ENCODE assay signal across 1 cellular context in the genomic region with DNA sequence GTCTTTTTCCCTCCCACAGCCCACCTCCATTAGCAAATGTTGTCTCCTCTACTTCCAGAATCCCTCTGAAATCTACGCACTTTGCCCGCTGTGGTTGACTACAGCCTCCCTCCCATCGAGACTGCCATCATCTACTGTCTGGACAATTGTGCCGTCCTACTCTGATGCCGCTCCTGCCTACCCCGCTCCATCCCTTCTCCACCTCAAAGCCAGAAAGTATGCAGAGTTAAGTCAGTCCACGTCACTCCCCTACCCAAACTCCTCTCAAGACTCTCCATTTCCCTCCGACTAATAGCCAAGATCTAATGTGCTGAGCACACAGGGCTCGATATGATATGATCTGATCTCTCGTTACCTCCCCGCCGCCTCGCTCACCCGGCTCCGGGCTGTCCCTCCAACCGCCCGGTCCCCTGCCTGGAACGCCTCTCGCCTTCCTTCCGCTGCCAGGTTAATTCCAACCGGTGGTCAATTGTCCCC.
TF ChIP-seq lines count a peak whose summit lies in the region.

No MANE protein-coding gene starts in this region.

TF ChIP-seq in GM23338, 12 proteins besides CTCF, POLR2A, EP300 and RAD21 (continued from another document):
- TF ChIP-seq, protein P1, sequence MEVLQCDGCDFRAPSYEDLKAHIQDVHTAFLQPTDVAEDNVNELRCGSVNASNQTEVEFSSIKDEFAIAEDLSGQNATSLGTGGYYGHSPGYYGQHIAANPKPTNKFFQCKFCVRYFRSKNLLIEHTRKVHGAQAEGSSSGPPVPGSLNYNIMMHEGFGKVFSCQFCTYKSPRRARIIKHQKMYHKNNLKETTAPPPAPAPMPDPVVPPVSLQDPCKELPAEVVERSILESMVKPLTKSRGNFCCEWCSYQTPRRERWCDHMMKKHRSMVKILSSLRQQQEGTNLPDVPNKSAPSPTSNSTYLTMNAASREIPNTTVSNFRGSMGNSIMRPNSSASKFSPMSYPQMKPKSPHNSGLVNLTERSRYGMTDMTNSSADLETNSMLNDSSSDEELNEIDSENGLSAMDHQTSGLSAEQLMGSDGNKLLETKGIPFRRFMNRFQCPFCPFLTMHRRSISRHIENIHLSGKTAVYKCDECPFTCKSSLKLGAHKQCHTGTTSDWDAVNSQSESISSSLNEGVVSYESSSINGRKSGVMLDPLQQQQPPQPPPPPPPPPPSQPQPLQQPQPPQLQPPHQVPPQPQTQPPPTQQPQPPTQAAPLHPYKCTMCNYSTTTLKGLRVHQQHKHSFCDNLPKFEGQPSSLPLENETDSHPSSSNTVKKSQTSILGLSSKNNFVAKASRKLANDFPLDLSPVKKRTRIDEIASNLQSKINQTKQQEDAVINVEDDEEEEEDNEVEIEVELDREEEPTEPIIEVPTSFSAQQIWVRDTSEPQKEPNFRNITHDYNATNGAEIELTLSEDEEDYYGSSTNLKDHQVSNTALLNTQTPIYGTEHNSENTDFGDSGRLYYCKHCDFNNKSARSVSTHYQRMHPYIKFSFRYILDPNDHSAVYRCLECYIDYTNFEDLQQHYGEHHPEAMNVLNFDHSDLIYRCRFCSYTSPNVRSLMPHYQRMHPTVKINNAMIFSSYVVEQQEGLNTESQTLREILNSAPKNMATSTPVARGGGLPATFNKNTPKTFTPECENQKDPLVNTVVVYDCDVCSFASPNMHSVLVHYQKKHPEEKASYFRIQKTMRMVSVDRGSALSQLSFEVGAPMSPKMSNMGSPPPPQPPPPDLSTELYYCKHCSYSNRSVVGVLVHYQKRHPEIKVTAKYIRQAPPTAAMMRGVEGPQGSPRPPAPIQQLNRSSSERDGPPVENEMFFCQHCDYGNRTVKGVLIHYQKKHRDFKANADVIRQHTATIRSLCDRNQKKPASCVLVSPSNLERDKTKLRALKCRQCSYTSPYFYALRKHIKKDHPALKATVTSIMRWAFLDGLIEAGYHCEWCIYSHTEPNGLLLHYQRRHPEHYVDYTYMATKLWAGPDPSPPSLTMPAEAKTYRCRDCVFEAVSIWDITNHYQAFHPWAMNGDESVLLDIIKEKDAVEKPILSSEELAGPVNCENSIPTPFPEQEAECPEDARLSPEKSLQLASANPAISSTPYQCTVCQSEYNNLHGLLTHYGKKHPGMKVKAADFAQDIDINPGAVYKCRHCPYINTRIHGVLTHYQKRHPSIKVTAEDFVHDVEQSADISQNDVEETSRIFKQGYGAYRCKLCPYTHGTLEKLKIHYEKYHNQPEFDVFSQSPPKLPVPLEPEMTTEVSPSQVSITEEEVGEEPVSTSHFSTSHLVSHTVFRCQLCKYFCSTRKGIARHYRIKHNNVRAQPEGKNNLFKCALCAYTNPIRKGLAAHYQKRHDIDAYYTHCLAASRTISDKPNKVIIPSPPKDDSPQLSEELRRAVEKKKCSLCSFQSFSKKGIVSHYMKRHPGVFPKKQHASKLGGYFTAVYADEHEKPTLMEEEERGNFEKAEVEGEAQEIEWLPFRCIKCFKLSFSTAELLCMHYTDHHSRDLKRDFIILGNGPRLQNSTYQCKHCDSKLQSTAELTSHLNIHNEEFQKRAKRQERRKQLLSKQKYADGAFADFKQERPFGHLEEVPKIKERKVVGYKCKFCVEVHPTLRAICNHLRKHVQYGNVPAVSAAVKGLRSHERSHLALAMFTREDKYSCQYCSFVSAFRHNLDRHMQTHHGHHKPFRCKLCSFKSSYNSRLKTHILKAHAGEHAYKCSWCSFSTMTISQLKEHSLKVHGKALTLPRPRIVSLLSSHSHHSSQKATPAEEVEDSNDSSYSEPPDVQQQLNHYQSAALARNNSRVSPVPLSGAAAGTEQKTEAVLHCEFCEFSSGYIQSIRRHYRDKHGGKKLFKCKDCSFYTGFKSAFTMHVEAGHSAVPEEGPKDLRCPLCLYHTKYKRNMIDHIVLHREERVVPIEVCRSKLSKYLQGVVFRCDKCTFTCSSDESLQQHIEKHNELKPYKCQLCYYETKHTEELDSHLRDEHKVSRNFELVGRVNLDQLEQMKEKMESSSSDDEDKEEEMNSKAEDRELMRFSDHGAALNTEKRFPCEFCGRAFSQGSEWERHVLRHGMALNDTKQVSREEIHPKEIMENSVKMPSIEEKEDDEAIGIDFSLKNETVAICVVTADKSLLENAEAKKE (CRISPR knock-in tag; IDR thresholded peaks at IDR 0.05): no peak
- TF ChIP-seq CREB1 (CRISPR knock-in tag; IDR thresholded peaks at IDR 0.05; ENCODE audit: low read depth): no peak
- no peak for TF ChIP-seq ETS1 (IDR thresholded peaks at IDR 0.05)
- no peak for TF ChIP-seq REST (IDR thresholded peaks at IDR 0.05; ENCODE audit: unreplicated experiment)
- TF ChIP-seq EZH2 (IDR thresholded peaks at IDR 0.05; ENCODE audit: low read depth, unreplicated experiment): no peak
- TF ChIP-seq ZNF114 (CRISPR knock-in tag; IDR thresholded peaks at IDR 0.05): no peak
- no peak for TF ChIP-seq POLR2AphosphoS5 (IDR thresholded peaks at IDR 0.05; ENCODE audit: low read depth)
- no peak for TF ChIP-seq NANOG (IDR thresholded peaks at IDR 0.05; ENCODE audit: borderline replicate concordance)
